25 cellular contexts compared by ENCODE assay signal in the genomic region with DNA sequence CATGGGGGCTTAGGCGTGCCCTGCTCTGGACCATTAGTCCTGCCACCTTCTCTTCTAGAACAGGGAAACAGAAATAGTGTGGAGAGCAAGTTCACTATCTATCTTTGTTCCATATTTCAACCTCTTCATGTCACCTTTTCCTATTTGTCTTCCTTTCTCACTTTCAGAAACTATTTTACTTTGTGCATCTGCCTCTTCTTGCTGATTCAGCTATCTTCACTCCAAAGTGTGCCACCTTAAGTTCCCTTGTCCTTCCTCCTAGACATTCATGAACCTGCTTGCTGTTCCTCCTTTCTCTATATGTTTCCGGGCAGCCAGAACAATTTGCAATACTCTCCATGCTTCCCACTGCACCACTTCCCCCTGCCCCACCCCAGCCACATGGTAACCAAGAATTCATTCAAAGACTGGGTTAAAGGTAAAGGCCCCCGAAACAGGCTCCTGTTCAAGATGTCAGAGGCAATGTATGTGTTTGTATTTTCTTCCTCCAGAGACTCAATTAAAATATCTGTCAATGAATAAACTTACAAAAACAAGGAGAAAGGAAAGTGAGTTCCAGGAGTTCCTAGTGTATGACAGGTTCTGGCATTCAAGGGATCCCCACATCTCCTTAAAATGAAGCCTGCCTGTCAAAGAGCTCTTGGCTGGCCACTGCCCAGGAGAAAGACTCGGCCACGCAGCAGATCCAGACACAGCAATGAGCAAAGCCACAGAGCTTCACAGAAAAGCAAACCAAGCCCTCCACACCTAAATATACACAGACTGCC.
"Had no signal": no experiment of that assay in that cellular context is flagged by ENCODE, and none has a peak within 500 bp of the region (broad histone marks: within the 10 kb centered on the region; RNA-seq: fewer than 3 reads in every experiment).

No MANE protein-coding gene starts in this region.

- H3K27ac Mint-ChIP-seq: activated CD4-positive, alpha-beta memory T cell treated with anti-CD3 and anti-CD28 coated beads for 36 hours; activated CD4-positive, alpha-beta T cell treated with anti-CD3 and anti-CD28 coated beads, Interleukin-2, amount 10 ng/mL, durations not matched to agents 7 days and 5 days; activated naive CD4-positive, alpha-beta T cell treated with anti-CD3 and anti-CD28 coated beads for 36 hours; activated naive CD8-positive, alpha-beta T cell; T-helper 1 cell treated with Interleukin-12 subunit alpha and Interleukin-12 subunit beta and Interleukin-4 antibody, amounts not matched to agents 30 μg/mL and 1 μg/mL, for 36 hours had no signal

- H3K36me3 Mint-ChIP-seq: activated CD4-positive, alpha-beta memory T cell treated with anti-CD3 and anti-CD28 coated beads for 36 hours; activated naive CD8-positive, alpha-beta T cell had no signal

- H3K36me3 ChIP-seq: brain microvascular endothelial cell, cardiac muscle cell had no signal

- H3K4me1 Mint-ChIP-seq: activated CD4-positive, alpha-beta T cell treated with anti-CD3 and anti-CD28 coated beads, Interleukin-2, amount 10 ng/mL, durations not matched to agents 7 days and 5 days had no signal

- H3K4me3 Mint-ChIP-seq: activated CD4-positive, alpha-beta memory T cell treated with anti-CD3 and anti-CD28 coated beads for 36 hours; activated CD4-positive, alpha-beta T cell treated with anti-CD3 and anti-CD28 coated beads, Interleukin-2, amount 10 ng/mL, durations not matched to agents 7 days and 5 days; activated naive CD4-positive, alpha-beta T cell treated with anti-CD3 and anti-CD28 coated beads for 36 hours; activated naive CD8-positive, alpha-beta T cell; activated T-cell treated with anti-CD3 and anti-CD28 coated beads, Interleukin-2, amount 50 U/mL, for 4 hours; T-helper 1 cell treated with Interleukin-12 subunit alpha and Interleukin-12 subunit beta and Interleukin-4 antibody, amounts not matched to agents 30 μg/mL and 1 μg/mL, for 36 hours had no signal

- H3K4me3 ChIP-seq: cardiac muscle cell, SJCRH30 had no signal

- H3K27ac ChIP-seq: brain microvascular endothelial cell, cardiac muscle cell, RWPE1, SJCRH30 had no signal

- H3K9me3 Mint-ChIP-seq: activated CD4-positive, alpha-beta memory T cell treated with anti-CD3 and anti-CD28 coated beads for 36 hours; activated CD4-positive, alpha-beta T cell treated with anti-CD3 and anti-CD28 coated beads, Interleukin-2, amount 10 ng/mL, durations not matched to agents 7 days and 5 days; activated naive CD4-positive, alpha-beta T cell treated with anti-CD3 and anti-CD28 coated beads for 36 hours; activated T-cell treated with anti-CD3 and anti-CD28 coated beads, Interleukin-2, amount 50 U/mL, for 4 hours; T-helper 1 cell treated with Interleukin-12 subunit alpha and Interleukin-12 subunit beta and Interleukin-4 antibody, amounts not matched to agents 30 μg/mL and 1 μg/mL, for 36 hours had no signal

- DNase-seq: activated CD4-positive, alpha-beta memory T cell treated with anti-CD3 and anti-CD28 coated beads for 36 hours; activated CD4-positive, alpha-beta T cell treated with anti-CD3 and anti-CD28 coated beads, Interleukin-2, amount 10 ng/mL, durations not matched to agents 7 days and 5 days; activated CD4-positive, CD25-positive, alpha-beta regulatory T cell; activated CD8-positive, alpha-beta memory T cell treated with anti-CD3 and anti-CD28 coated beads for 24 hours; activated gamma-delta T cell; activated naive CD4-positive, alpha-beta T cell treated with anti-CD3 and anti-CD28 coated beads for 36 hours; activated T-cell treated with anti-CD3 and anti-CD28 coated beads, Interleukin-2, amount 50 U/mL, for 4 hours; amygdala; brain microvascular endothelial cell; Karpas-422; NCI-H1048; NCI-H146; NCI-H1930; NCI-H2171 treated with DMSO at 0.1 percent for 48 hours; NCI-H226; NCI-H526; NCI-H774; Right ventricle myocardium superior; SJCRH30 had no signal

- H3K9me3 ChIP-seq: SJCRH30 had no signal

- H3K27me3 Mint-ChIP-seq: activated naive CD8-positive, alpha-beta T cell had no signal

- H3K27me3 ChIP-seq: brain microvascular endothelial cell, cardiac muscle cell, SJCRH30 had no signal

- FAIRE-seq: astrocyte had no signal

- ATAC-seq: activated T-cell treated with anti-CD3 and anti-CD28 coated beads, Interleukin-2, amount 50 U/mL, for 4 hours; Panc1 had no signal
